12 cellular contexts compared by ENCODE assay signal in genomic region chr7:130944997-130945396, GRCh38.
DNase-seq lines count a peak whose midpoint lies in the region; ATAC-seq lines count a peak whose summit lies in the region.
"Had no signal": no experiment of that assay in that cellular context is flagged by ENCODE, and none has a peak within 500 bp of the region (broad histone marks: within the 10 kb centered on the region; RNA-seq: fewer than 3 reads in every experiment).

No MANE protein-coding gene starts in this region.

- WGBS in neuronal stem cell (ENCODE audit: extremely low coverage in 2 of 2, insufficient read length in 2 of 2, insufficient replicate concordance in 1 of 2), 2 donors: no CpG with 5 or more reads among the region's 1 CpG

- H3K4me3 ChIP-seq in subcutaneous abdominal adipose tissue (ENCODE audit: low read depth in 1 of 5, low read length in 5 of 5): no peak overlapping the region
- no peak overlapping the region for H3K4me3 ChIP-seq in neuronal stem cell (ENCODE audit: low read length in 2 of 2)

- no peak overlapping the region for H2AFZ ChIP-seq in neuronal stem cell (ENCODE audit: low read length)

- H3K9me3 Mint-ChIP-seq in activated CD4-positive, alpha-beta T cell treated with anti-CD3 and anti-CD28 coated beads, Interleukin-2, amount 10 ng/mL, durations not matched to agents 7 days and 5 days: no peaks in the 10 kb centered on the region
- H3K9me3 Mint-ChIP-seq in effector memory CD8-positive, alpha-beta T cell: no peaks in the 10 kb centered on the region

- H3K27me3 Mint-ChIP-seq in activated CD4-positive, alpha-beta T cell treated with anti-CD3 and anti-CD28 coated beads, Interleukin-2, amount 10 ng/mL, durations not matched to agents 7 days and 5 days: no peaks in the 10 kb centered on the region
- no peaks in the 10 kb centered on the region for H3K27me3 Mint-ChIP-seq in effector memory CD8-positive, alpha-beta T cell

- H3K4me1 Mint-ChIP-seq in activated CD4-positive, alpha-beta T cell treated with anti-CD3 and anti-CD28 coated beads, Interleukin-2, amount 10 ng/mL, durations not matched to agents 7 days and 5 days: peaks cover 80% of the 10 kb centered on the region
- H3K4me1 Mint-ChIP-seq in effector memory CD8-positive, alpha-beta T cell (ENCODE audit: low read depth in 2 of 2): peaks cover 71 to 82% of the 10 kb centered on the region in 2 donors

- peak overlapping the region; percentile 27 for H3K4me3 Mint-ChIP-seq in activated CD4-positive, alpha-beta T cell treated with anti-CD3 and anti-CD28 coated beads, Interleukin-2, amount 10 ng/mL, durations not matched to agents 7 days and 5 days
- peak overlapping the region; percentile 72 to 74 for H3K4me3 Mint-ChIP-seq in effector memory CD8-positive, alpha-beta T cell

- peaks cover 73% of the 10 kb centered on the region for H3K36me3 Mint-ChIP-seq in activated CD4-positive, alpha-beta T cell treated with anti-CD3 and anti-CD28 coated beads, Interleukin-2, amount 10 ng/mL, durations not matched to agents 7 days and 5 days (ENCODE audit: low read depth)
- peaks cover 70% of the 10 kb centered on the region for H3K36me3 Mint-ChIP-seq in effector memory CD8-positive, alpha-beta T cell (ENCODE audit: insufficient read depth)

- H3K9ac ChIP-seq in subcutaneous abdominal adipose tissue (ENCODE audit: low read length in 5 of 5): no peak overlapping the region
- no peak overlapping the region for H3K9ac ChIP-seq in neuronal stem cell (ENCODE audit: low read depth, low read length, poor library complexity)

- POLR2A ChIA-PET in activated CD4-positive, alpha-beta T cell treated with anti-CD3 and anti-CD28 coated beads, Interleukin-2, amount 10 ng/mL, durations not matched to agents 7 days and 5 days (lab: Charles Lee): interaction anchor here (0.6 kb wide), 1 partner anchor 17 kb away, joined by 4 read pairs; no protein-coding TSS in a partner anchor

- no peak overlapping the region for H3K18ac ChIP-seq in neuronal stem cell (ENCODE audit: low read length)

- H3K27ac ChIP-seq in subcutaneous abdominal adipose tissue (ENCODE audit: low read depth, low read length) (peak overlapping the region; percentile 4), neuronal stem cell (replicated peaks; ENCODE audit: low read length) (no peak overlapping the region)

- H2BK5ac ChIP-seq in neuronal stem cell (ENCODE audit: low read length): no peak overlapping the region

- H3K27me3 ChIP-seq in subcutaneous abdominal adipose tissue (ENCODE audit: control insufficient read depth in 5 of 5, insufficient read depth in 4 of 5, low read length in 5 of 5) (no peaks in the 10 kb centered on the region), neuronal stem cell (ENCODE audit: control insufficient read depth in 3 of 3, insufficient read depth in 3 of 3, low read depth in 1 of 3, low read length in 3 of 3) (no peaks in the 10 kb centered on the region)

- peaks cover 2 to 8% (median 8%) of the 10 kb centered on the region in 5 donors for H3K36me3 ChIP-seq in subcutaneous abdominal adipose tissue (ENCODE audit: control insufficient read depth in 5 of 5, insufficient read depth in 5 of 5, low read length in 5 of 5)
- H3K36me3 ChIP-seq in neuronal stem cell (replicated peaks in 1 of 2; ENCODE audit: control insufficient read depth in 2 of 2, insufficient read depth in 2 of 2, low read length in 2 of 2): no peaks in the 10 kb centered on the region

- H3K4me2 ChIP-seq in neuronal stem cell (ENCODE audit: insufficient read depth, low read length, poor library complexity, severe bottlenecking): no peak overlapping the region

- no peak overlapping the region for H2BK120ac ChIP-seq in neuronal stem cell (ENCODE audit: low read depth, low read length)

- no peak overlapping the region for H4K91ac ChIP-seq in neuronal stem cell (ENCODE audit: low read depth, low read length, poor library complexity)

- no peak overlapping the region for H2BK15ac ChIP-seq in neuronal stem cell (ENCODE audit: low read length)

- H4K8ac ChIP-seq in neuronal stem cell (ENCODE audit: low read depth, low read length): no peak overlapping the region

- no peak overlapping the region for H2BK12ac ChIP-seq in neuronal stem cell (ENCODE audit: low read length)

- H3K9me3 ChIP-seq in subcutaneous abdominal adipose tissue (ENCODE audit: control insufficient read depth in 5 of 5, low read length in 5 of 5) (no peaks in the 10 kb centered on the region), neuronal stem cell (replicated peaks in 1 of 2; ENCODE audit: control insufficient read depth in 2 of 2, insufficient read depth in 1 of 2, low read depth in 1 of 2, low read length in 2 of 2) (peaks cover 0 to 4% of the 10 kb centered on the region in 2 donors)

- H2AK5ac ChIP-seq in neuronal stem cell (ENCODE audit: low read depth, low read length): no peak overlapping the region

- H3K79me1 ChIP-seq in neuronal stem cell (ENCODE audit: low read depth, low read length): no peaks in the 10 kb centered on the region

- CTCF ChIA-PET in activated CD4-positive, alpha-beta T cell treated with anti-CD3 and anti-CD28 coated beads, Interleukin-2, amount 10 ng/mL, durations not matched to agents 7 days and 5 days (lab: Charles Lee): interaction anchor here (0.6 to 3.1 kb wide), 10 partner anchors 9 to 347 kb away, joined by 3 to 20 read pairs (median 6); no protein-coding TSS in a partner anchor

- H3K4ac ChIP-seq in neuronal stem cell (ENCODE audit: low read length): no peak overlapping the region

- DNase-seq in activated CD4-positive, alpha-beta T cell treated with anti-CD3 and anti-CD28 coated beads, Interleukin-2, amount 10 ng/mL, durations not matched to agents 7 days and 5 days: no peak
- no peak for DNase-seq in activated CD4-positive, alpha-beta T cell treated with anti-CD3 and anti-CD28 coated beads, Interleukin-2, amount 50 U/mL, for 48 hours
- DNase-seq in RKO (ENCODE audit: low spot score) (peak; percentile 71), neuronal stem cell (ENCODE audit: low spot score) (no peak)
- no peak for DNase-seq in effector memory CD8-positive, alpha-beta T cell
- no peak for DNase-seq in stimulated activated CD8-positive, alpha-beta memory T cell treated with anti-CD3 and anti-CD28 coated beads, Interleukin-4, amount 100 ng/mL, for 48 hours
- DNase-seq: ACHN, cerebellar nuclear complex, NCI-H1694, T-helper 9 cell had no signal

- no peak overlapping the region for H3K14ac ChIP-seq in neuronal stem cell (ENCODE audit: low read length)

- peaks cover 0 to 40% (median 34%) of the 10 kb centered on the region in 5 donors for H3K4me1 ChIP-seq in subcutaneous abdominal adipose tissue (ENCODE audit: control insufficient read depth in 5 of 5, insufficient read depth in 5 of 5, low read length in 5 of 5)
- H3K4me1 ChIP-seq in neuronal stem cell (ENCODE audit: control insufficient read depth in 2 of 2, insufficient read depth in 1 of 2, low read depth in 1 of 2, low read length in 2 of 2): peaks cover 7 to 36% of the 10 kb centered on the region in 2 donors

- H3K23ac ChIP-seq in neuronal stem cell (ENCODE audit: low read depth, low read length, poor library complexity): no peak overlapping the region

- H3K27ac Mint-ChIP-seq in activated CD4-positive, alpha-beta T cell treated with anti-CD3 and anti-CD28 coated beads, Interleukin-2, amount 10 ng/mL, durations not matched to agents 7 days and 5 days: peak overlapping the region; percentile 60
- H3K27ac Mint-ChIP-seq in effector memory CD8-positive, alpha-beta T cell: peak overlapping the region; percentile 98 to 99

- ATAC-seq in effector memory CD8-positive, alpha-beta T cell (replicated peaks): no peak
- no peak for ATAC-seq in GM19395 (IDR thresholded peaks at IDR 0.05; ENCODE audit: unreplicated experiment)
